16 cellular contexts compared by ENCODE assay signal in the genomic region with DNA sequence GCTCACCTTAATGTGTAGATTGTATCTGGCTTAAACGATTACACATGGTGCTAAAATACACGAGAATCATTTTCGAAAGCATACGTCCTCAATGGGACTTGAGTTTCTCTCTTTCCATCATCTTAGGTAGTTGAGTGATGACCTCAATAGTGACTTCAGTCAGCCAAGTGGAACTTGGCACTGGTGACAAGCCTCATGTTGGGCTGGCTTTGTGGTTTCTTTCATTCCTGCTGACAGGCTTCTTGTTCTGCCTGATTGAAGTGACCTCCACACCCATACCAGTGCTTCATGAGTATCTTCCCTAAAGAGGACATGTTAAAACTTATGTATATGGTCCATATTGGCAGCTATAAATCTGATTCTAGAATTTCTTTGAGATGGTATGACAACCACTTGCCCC.
"Had no signal": no experiment of that assay in that cellular context is flagged by ENCODE, and none has a peak within 500 bp of the region (broad histone marks: within the 10 kb centered on the region; RNA-seq: fewer than 3 reads in every experiment).

No MANE protein-coding gene starts in this region.

- DNase-seq: activated CD4-positive, alpha-beta T cell treated with anti-CD3 and anti-CD28 coated beads, Interleukin-2, amount 10 ng/mL, durations not matched to agents 24 days and 14 days; activated CD8-positive, alpha-beta T cell treated with anti-CD3 and anti-CD28 coated beads for 36 hours; activated naive CD4-positive, alpha-beta T cell treated with anti-CD3 and anti-CD28 coated beads for 36 hours; activated T-cell treated with anti-CD3 and anti-CD28 coated beads, Interleukin-2, amount 50 U/mL, for 1 hour; body of pancreas; dermis blood vessel endothelial cell; effector memory CD4-positive, alpha-beta T cell; foreskin fibroblast; midbrain; stimulated activated CD4-positive, alpha-beta T cell treated with anti-CD3 and anti-CD28 coated beads, Interleukin-15, amount 100 ng/mL, for 24 hours; stimulated activated CD4-positive, alpha-beta T cell treated with anti-CD3 and anti-CD28 coated beads, Interleukin-2, amount 100 ng/mL, for 48 hours; stomach; testis had no signal

- ATAC-seq: activated CD8-positive, alpha-beta T cell treated with anti-CD3 and anti-CD28 coated beads for 36 hours; body of pancreas had no signal

- H3K27me3 Mint-ChIP-seq: progenitor cell of endocrine pancreas had no signal

- H3K36me3 Mint-ChIP-seq: type B pancreatic cell had no signal

- H3K27ac Mint-ChIP-seq: activated CD4-positive, alpha-beta T cell treated with anti-CD3 and anti-CD28 coated beads, Interleukin-2, amount 10 ng/mL, durations not matched to agents 24 days and 14 days; activated CD8-positive, alpha-beta T cell treated with anti-CD3 and anti-CD28 coated beads for 36 hours; activated naive CD4-positive, alpha-beta T cell treated with anti-CD3 and anti-CD28 coated beads for 36 hours; activated T-helper 2 cell treated with anti-CD3 and anti-CD28 coated beads, Interferon-gamma antibody, Interleukin-2, Interleukin-4, amounts not matched to agents 10 μg/mL and 5 μg/mL and 100 μg/mL, durations not matched to agents 14 hours and 24 hours and 36 hours; progenitor cell of endocrine pancreas; type B pancreatic cell had no signal

- H3K4me3 Mint-ChIP-seq: activated CD4-positive, alpha-beta T cell treated with anti-CD3 and anti-CD28 coated beads, Interleukin-2, amount 10 ng/mL, durations not matched to agents 24 days and 14 days; activated CD8-positive, alpha-beta T cell treated with anti-CD3 and anti-CD28 coated beads for 36 hours; activated naive CD4-positive, alpha-beta T cell treated with anti-CD3 and anti-CD28 coated beads for 36 hours; type B pancreatic cell had no signal

- H3K9me3 Mint-ChIP-seq: activated CD4-positive, alpha-beta T cell treated with anti-CD3 and anti-CD28 coated beads, Interleukin-2, amount 10 ng/mL, durations not matched to agents 24 days and 14 days; activated CD8-positive, alpha-beta T cell treated with anti-CD3 and anti-CD28 coated beads for 36 hours; activated naive CD4-positive, alpha-beta T cell treated with anti-CD3 and anti-CD28 coated beads for 36 hours; activated T-helper 2 cell treated with anti-CD3 and anti-CD28 coated beads, Interferon-gamma antibody, Interleukin-2, Interleukin-4, amounts not matched to agents 10 μg/mL and 5 μg/mL and 100 μg/mL, durations not matched to agents 14 hours and 24 hours and 36 hours; type B pancreatic cell had no signal

- H3K4me1 Mint-ChIP-seq: activated CD4-positive, alpha-beta T cell treated with anti-CD3 and anti-CD28 coated beads, Interleukin-2, amount 10 ng/mL, durations not matched to agents 24 days and 14 days had no signal
